ENCODE assay signal across 8 cellular contexts in genomic region chr10:60208676-60209269, GRCh38.
DNase-seq lines count a peak whose midpoint lies in the region; ATAC-seq, FAIRE-seq and TF ChIP-seq lines count a peak whose summit lies in the region.

No MANE protein-coding gene starts in this region.

- FAIRE-seq in GM18507 (lab: Jason Lieb, UNC), result peak; percentile 45

- TF ChIP-seq CTCF in omental fat pad (IDR thresholded peaks at IDR 0.05), result no peak

- in situ Hi-C loops in ACHN (cut with HindIII; ENCODE audit: low pct_ligation_motif_present, low pct_unique_long_range_greater_than_20kb, low sequenced_read_pairs), result loop anchor here (25.0 kb wide), 2 partner anchors 96 to 229 kb away; no protein-coding TSS in a partner anchor

- DNase-seq in ACHN (peak; percentile 64), GM18507 (ENCODE audit: extremely low spot score, insufficient read length, low read depth) (no peak), NCI-H526 treated with DMSO at 0.1 percent for 48 hours (lab: John Stamatoyannopoulos, UW) (peak; percentile 10), dermis blood vessel endothelial cell (peak; percentile 70), myocyte (ENCODE audit: low read depth) (peak; percentile 57), omental fat pad (ENCODE audit: low spot score) (no peak), 8988T (no peak)

- ATAC-seq in omental fat pad (ENCODE audit: low FRiP score) (no peak), HG02623 (IDR thresholded peaks at IDR 0.05; ENCODE audit: unreplicated experiment) (no peak)

Comparison
In these comparisons a context has a peak if more than half of its experiments do, and no peak if none do; other contexts are left out.
1. DNase-seq: peak in ACHN (single experiment), NCI-H526 treated with DMSO at 0.1 percent for 48 hours (single experiment), dermis blood vessel endothelial cell (single experiment) and myocyte (single experiment); none in GM18507 (single experiment), omental fat pad (single experiment) and 8988T (single experiment).